ENCODE assay signal across 9 cellular contexts in genomic region chrX:57137071-57137470, GRCh38. TPM values are rescaled to one million over a fixed set of nuclear protein-coding genes. Genes with fewer than 3 reads are reported as not detected.
DNase-seq lines count a peak whose midpoint lies in the region; ATAC-seq, FAIRE-seq and TF ChIP-seq lines count a peak whose summit lies in the region.
"Not testable (repeated sequence)": the region's sequence is repeated elsewhere in the genome, so short reads cannot be mapped to it uniquely, and the experiment has no call there.
"Had no signal": no experiment of that assay in that cellular context is flagged by ENCODE, and none has a peak within 500 bp of the region (broad histone marks: within the 10 kb centered on the region; RNA-seq: fewer than 3 reads in every experiment).

SPIN2A (minus strand) TSS chrX:57137397; CDS start chrX:57136597, 800 bp downstream.

- H3K36me3 Mint-ChIP-seq in T-helper 1 cell treated with Interleukin-12 subunit alpha and Interleukin-12 subunit beta and Interleukin-4 antibody, amounts not matched to agents 30 μg/mL and 1 μg/mL, for 36 hours (ENCODE audit: low read depth): not testable (repeated sequence)

- H3K4me3 ChIP-seq in dorsolateral prefrontal cortex: peak within 1 kb of the TSS in 42 of 59 donors; percentile 0 to 54 (median 38)
- H3K4me3 ChIP-seq in kidney (ENCODE audit: low read length in 2 of 2): peak within 1 kb of the TSS; percentile 19 to 37
- H3K4me3 ChIP-seq in osteoblast (ENCODE audit: insufficient read depth, low read length): peak within 1 kb of the TSS; percentile 58
- H3K4me3 ChIP-seq in thoracic aorta: peak within 1 kb of the TSS; percentile 53

- not testable (repeated sequence) for H4K20me1 ChIP-seq in osteoblast (ENCODE audit: insufficient read depth, low read length)

- H3K27me3 ChIP-seq in dorsolateral prefrontal cortex: peaks cover 0 to 26% (median 0%) of the 10 kb centered on the region in 45 donors
- not testable (repeated sequence) for H3K27me3 ChIP-seq in osteoblast (ENCODE audit: insufficient read depth, low read length); thoracic aorta (replicated peaks; ENCODE audit: insufficient read depth)

- not testable (repeated sequence) for H3K9me3 ChIP-seq in kidney (ENCODE audit: control insufficient read depth in 1 of 2, low read length in 2 of 2); osteoblast (ENCODE audit: low read depth, low read length); thoracic aorta

- H3K9ac ChIP-seq in kidney (ENCODE audit: low read length in 2 of 2): not testable (repeated sequence)

- not testable (repeated sequence) for H3K4me1 Mint-ChIP-seq in T-helper 1 cell treated with Interleukin-12 subunit alpha and Interleukin-12 subunit beta and Interleukin-4 antibody, amounts not matched to agents 30 μg/mL and 1 μg/mL, for 36 hours (ENCODE audit: low read depth)

- DNase-seq in COR-L47 (lab: John Stamatoyannopoulos, UW): peak; percentile 28
- DNase-seq in NCI-H1092 (lab: John Stamatoyannopoulos, UW): peak; percentile 24
- peak in 1 of 10 donors; percentile 12 for DNase-seq in dorsolateral prefrontal cortex
- not testable (repeated sequence) for DNase-seq in Right ventricle myocardium inferior (ENCODE audit: missing footprints); osteoblast (ENCODE audit: insufficient read length, low spot score, missing footprints); thoracic aorta (ENCODE audit: low spot score)
- DNase-seq in kidney: peak; percentile 65

- not testable (repeated sequence) for H3K4me1 ChIP-seq in kidney (ENCODE audit: control insufficient read depth in 1 of 2, insufficient read depth in 1 of 2, low read depth in 1 of 2, low read length in 2 of 2); osteoblast (ENCODE audit: insufficient read depth, low read length); thoracic aorta (ENCODE audit: control insufficient read depth in 1 of 2, low read depth in 2 of 2)

- FAIRE-seq in kidney (lab: Jason Lieb, UNC): not testable (repeated sequence)

- H3K27ac Mint-ChIP-seq in T-helper 1 cell treated with Interleukin-12 subunit alpha and Interleukin-12 subunit beta and Interleukin-4 antibody, amounts not matched to agents 30 μg/mL and 1 μg/mL, for 36 hours: peak within 1 kb of the TSS; percentile 55

- H3K4me2 ChIP-seq in osteoblast (ENCODE audit: insufficient read depth, low read length): peak within 1 kb of the TSS; percentile 71

- intact Hi-C loops in dorsolateral prefrontal cortex (cut with DNase I); Right ventricle myocardium inferior (cut with DNase I); kidney (cut with DNase I): not testable (repeated sequence)

- not testable (repeated sequence) for H3K9me3 Mint-ChIP-seq in T-helper 1 cell treated with Interleukin-12 subunit alpha and Interleukin-12 subunit beta and Interleukin-4 antibody, amounts not matched to agents 30 μg/mL and 1 μg/mL, for 36 hours

- peak within 1 kb of the TSS in 3 of 59 donors; percentile 19 to 28 (median 21) for H3K27ac ChIP-seq in dorsolateral prefrontal cortex
- H3K27ac ChIP-seq in kidney (ENCODE audit: low read depth in 2 of 2, low read length in 2 of 2); osteoblast (ENCODE audit: low read depth, low read length); thoracic aorta: not testable (repeated sequence)

- not testable (repeated sequence) for H3K27me3 Mint-ChIP-seq in T-helper 1 cell treated with Interleukin-12 subunit alpha and Interleukin-12 subunit beta and Interleukin-4 antibody, amounts not matched to agents 30 μg/mL and 1 μg/mL, for 36 hours (ENCODE audit: low read depth)

- H3K4me3 Mint-ChIP-seq in T-helper 1 cell treated with Interleukin-12 subunit alpha and Interleukin-12 subunit beta and Interleukin-4 antibody, amounts not matched to agents 30 μg/mL and 1 μg/mL, for 36 hours: not testable (repeated sequence)

- not testable (repeated sequence) for TF ChIP-seq CTCF in dorsolateral prefrontal cortex (IDR thresholded peaks at IDR 0.05 in 54 of 56, conservative IDR thresholded peaks at IDR 0.05 in 2 of 56; ENCODE audit: low read depth in 1 of 56, partially characterized antibody in 56 of 56); kidney (IDR thresholded peaks at IDR 0.05; ENCODE audit: borderline replicate concordance, extremely low read depth, insufficient read depth); osteoblast (IDR thresholded peaks at IDR 0.05; ENCODE audit: extremely low read depth, low read depth, low read length); thoracic aorta (IDR thresholded peaks at IDR 0.05)

- H3K79me2 ChIP-seq in osteoblast (ENCODE audit: insufficient read depth, low read length): not testable (repeated sequence)

- H2AFZ ChIP-seq in osteoblast (ENCODE audit: low read length): peak within 1 kb of the TSS; percentile 65

- H3K36me3 ChIP-seq in kidney (ENCODE audit: control insufficient read depth in 1 of 2, insufficient read depth in 2 of 2, low read length in 2 of 2); osteoblast (ENCODE audit: insufficient read depth, low read length); thoracic aorta: not testable (repeated sequence)

- peak; percentile 28 for ATAC-seq in Right ventricle myocardium inferior
- not testable (repeated sequence) for ATAC-seq in thoracic aorta (ENCODE audit: insufficient number of reproducible peaks, low FRiP score, low read depth)

RNA-seq across cellular contexts. Expression of gene SPIN2A, which starts in this region (rescaled TPM):
- total RNA-seq in dorsolateral prefrontal cortex: 1 to 10 TPM in 107 of 120 experiments, under 1 TPM in 13; 0.43 to 4.7 (median 1.9) TPM
- 0.22 TPM for total RNA-seq in Right ventricle myocardium inferior
- 0.63 TPM for total RNA-seq in kidney
- not detected for polyA plus RNA-seq in kidney (ENCODE audit: insufficient read depth, low read depth, low replicate concordance)
- total RNA-seq in osteoblast: 0.59 and 1.4 TPM in 2 replicates
- total RNA-seq in thoracic aorta: under 1 TPM; 0.35 to 0.54 TPM
- polyA plus RNA-seq: IgD-negative memory B cell had no signal

Comparison
In these comparisons a context has a peak if more than half of its experiments do, and no peak if none do; other contexts are left out.
1. Peak in ATAC-seq in Right ventricle myocardium inferior; RNA of the gene not detected or under 1 TPM.
2. Peak in DNase-seq and H3K4me3 ChIP-seq in kidney; RNA of the gene not detected or under 1 TPM.